1 cellular context compared by ENCODE assay signal in genomic region chr2:241849616-241850543, GRCh38.
TF ChIP-seq lines count a peak whose summit lies in the region.

No MANE protein-coding gene starts in this region.

TF ChIP-seq in H1, 55 proteins besides CTCF, POLR2A, EP300 and RAD21:
- no peak for TF ChIP-seq SIRT6 (IDR thresholded peaks at IDR 0.05; ENCODE audit: low read length)
- no peak for TF ChIP-seq CBX5 (IDR thresholded peaks at IDR 0.05; ENCODE audit: low read depth, low read length)
- TF ChIP-seq JUN (IDR thresholded peaks at IDR 0.05; ENCODE audit: low read depth, low read length): no peak
- no peak for TF ChIP-seq CHD2 (IDR thresholded peaks at IDR 0.05; ENCODE audit: low read length)
- no peak for TF ChIP-seq ASH2L (IDR thresholded peaks at IDR 0.05; ENCODE audit: low read length)
- no peak for TF ChIP-seq CTBP2 (IDR thresholded peaks at IDR 0.05; ENCODE audit: borderline replicate concordance, insufficient read depth, insufficient read length, low read length)
- TF ChIP-seq TEAD4 (IDR thresholded peaks at IDR 0.05; ENCODE audit: low read depth, low read length): no peak
- no peak for TF ChIP-seq TAF7 (optimal IDR thresholded peaks at IDR 0.05; ENCODE audit: borderline replicate concordance, low read depth, low read length)
- TF ChIP-seq MAX (IDR thresholded peaks at IDR 0.05): no peak
- no peak for TF ChIP-seq SAP30 (IDR thresholded peaks at IDR 0.05; ENCODE audit: insufficient read depth, insufficient replicate concordance, low read length)
- TF ChIP-seq YY1 (IDR thresholded peaks at IDR 0.05; ENCODE audit: low read depth, low read length): no peak
- TF ChIP-seq SIX5 (IDR thresholded peaks at IDR 0.05; ENCODE audit: low read depth, low read length): no peak
- TF ChIP-seq MAFK (IDR thresholded peaks at IDR 0.05; ENCODE audit: low read depth, low read length): no peak
- no peak for TF ChIP-seq CEBPB (IDR thresholded peaks at IDR 0.05; ENCODE audit: low read depth, low read length)
- no peak for TF ChIP-seq KDM5A (IDR thresholded peaks at IDR 0.05; ENCODE audit: low read length)
- no peak for TF ChIP-seq RBBP5 (IDR thresholded peaks at IDR 0.05; ENCODE audit: borderline replicate concordance, low read depth, low read length)
